ENCODE assay signal across 2 cellular contexts in genomic region chr9:114803459-114803858, GRCh38.
A peak's percentile ranks its signal among the peaks of the same experiment; 100 is the strongest.
TF ChIP-seq lines count a peak whose summit lies in the region.

No MANE protein-coding gene starts in this region.

TF ChIP-seq in liver, 16 proteins besides CTCF, POLR2A, EP300 and RAD21 (continued from another document):
- TF ChIP-seq GABPA (IDR thresholded peaks at IDR 0.05 in 1 of 2, conservative IDR thresholded peaks at IDR 0.05 in 1 of 2) (no peak), FOXA1 (IDR thresholded peaks at IDR 0.05) (no peak), HNF4A (conservative IDR thresholded peaks at IDR 0.05) (no peak), REST (IDR thresholded peaks at IDR 0.05) (no peak), NR2F2 (IDR thresholded peaks at IDR 0.05) (peak; percentile 86), RXRA (IDR thresholded peaks at IDR 0.05) (peak in 1 of 2 donors; percentile 52), EGR1 (IDR thresholded peaks at IDR 0.05; ENCODE audit: low read depth in 2 of 2) (no peak), YY1 (IDR thresholded peaks at IDR 0.05) (no peak), MAX (IDR thresholded peaks at IDR 0.05) (no peak), TAF1 (conservative IDR thresholded peaks at IDR 0.05) (no peak), HNF4G (IDR thresholded peaks at IDR 0.05) (no peak), ZBTB33 (IDR thresholded peaks at IDR 0.05) (no peak)

TF ChIP-seq in HepG2, 621 proteins besides CTCF, POLR2A, EP300 and RAD21 (continued from another document):
- TF ChIP-seq ATAD3A (CRISPR knock-in tag; IDR thresholded peaks at IDR 0.05) (no peak), ZNF343 (CRISPR knock-in tag; IDR thresholded peaks at IDR 0.05) (no peak), ZNF790 (CRISPR knock-in tag; IDR thresholded peaks at IDR 0.05; ENCODE audit: borderline replicate concordance) (no peak), HNRNPL (IDR thresholded peaks at IDR 0.05; ENCODE audit: low read depth, low read length) (no peak), NFE2 (CRISPR knock-in tag; IDR thresholded peaks at IDR 0.05) (no peak), RFX5 (IDR thresholded peaks at IDR 0.05; ENCODE audit: low read depth, low read length) (no peak), NCOA5 (CRISPR knock-in tag; IDR thresholded peaks at IDR 0.05) (no peak), FLYWCH1 (CRISPR knock-in tag; IDR thresholded peaks at IDR 0.05) (no peak), MXD1 (CRISPR knock-in tag; IDR thresholded peaks at IDR 0.05) (no peak), MXD3 (CRISPR knock-in tag; IDR thresholded peaks at IDR 0.05) (no peak), FOXJ3 (CRISPR knock-in tag; IDR thresholded peaks at IDR 0.05; ENCODE audit: borderline replicate concordance) (no peak), ZNF747 (CRISPR knock-in tag; IDR thresholded peaks at IDR 0.05; ENCODE audit: borderline replicate concordance) (no peak)
